ENCODE assay signal across 15 cellular contexts in the genomic region with DNA sequence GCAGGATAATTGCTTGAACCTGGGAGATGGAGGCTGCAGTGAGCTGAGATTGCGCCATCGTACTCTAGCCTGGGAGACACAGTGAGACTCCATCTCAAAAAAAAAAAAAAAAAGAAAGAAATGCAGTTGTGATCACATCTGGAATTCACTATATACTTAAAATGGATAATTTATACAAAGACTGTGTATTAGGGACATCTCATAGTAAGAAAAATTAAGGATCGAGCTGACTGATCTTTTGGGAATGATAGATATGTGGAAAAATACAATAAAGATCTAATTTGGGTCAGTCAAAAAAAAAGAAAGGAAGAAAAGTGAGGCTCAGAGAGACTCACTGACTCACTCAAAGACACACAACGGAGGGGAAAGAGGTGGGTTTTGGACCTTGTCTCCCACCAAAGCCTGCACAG.
DNase-seq lines count a peak whose midpoint lies in the region; ATAC-seq and TF ChIP-seq lines count a peak whose summit lies in the region.
"Had no signal": no experiment of that assay in that cellular context is flagged by ENCODE, and none has a peak within 500 bp of the region (broad histone marks: within the 10 kb centered on the region; RNA-seq: fewer than 3 reads in every experiment).

No MANE protein-coding gene starts in this region.

- no peaks in the 10 kb centered on the region for H3K36me3 ChIP-seq in colonic mucosa
- H3K36me3 ChIP-seq in upper lobe of left lung = peaks cover 0 to 5% (median 3%) of the 10 kb centered on the region in 4 donors

- no peaks in the 10 kb centered on the region for H3K36me3 Mint-ChIP-seq in mesothelial cell of epicardium

- DNase-seq in Right ventricle myocardium inferior (ENCODE audit: missing footprints) (peak; percentile 2), left ventricle myocardium superior (no peak), colonic mucosa (no peak), mesothelial cell of epicardium (ENCODE audit: low spot score in 2 of 2, unreplicated experiment in 2 of 2) (no peak), upper lobe of left lung (no peak), NAMALWA (ENCODE audit: low spot score) (no peak), T-helper 1 cell (no peak), NCI-H2227 (lab: John Stamatoyannopoulos, UW; ENCODE audit: unreplicated experiment) (no peak)
- DNase-seq: 8988T, amygdala, endodermal cell, H7, NCI-H1105, NCI-H526 had no signal

- H3K27ac Mint-ChIP-seq in mesothelial cell of epicardium = peak overlapping the region; percentile 22
- H3K27ac Mint-ChIP-seq: endodermal cell had no signal

- H3K4me1 Mint-ChIP-seq in mesothelial cell of epicardium = peaks cover 23% of the 10 kb centered on the region

- ATAC-seq in Right ventricle myocardium inferior (no peak), left ventricle myocardium superior (no peak), upper lobe of left lung (ENCODE audit: low FRiP score in 2 of 2) (no peak)
- ATAC-seq: GM12878 had no signal

- H3K27me3 Mint-ChIP-seq in mesothelial cell of epicardium (ENCODE audit: low read depth) = no peaks in the 10 kb centered on the region

- H3K9me3 ChIP-seq in colonic mucosa (no peaks in the 10 kb centered on the region), upper lobe of left lung (no peaks in the 10 kb centered on the region)

- no peak overlapping the region for H3K4me3 Mint-ChIP-seq in mesothelial cell of epicardium
- H3K4me3 Mint-ChIP-seq: endodermal cell had no signal

- no peak for TF ChIP-seq POLR2A in upper lobe of left lung (IDR thresholded peaks at IDR 0.05)

- H3K4me1 ChIP-seq in colonic mucosa = peaks cover 5% of the 10 kb centered on the region
- H3K4me1 ChIP-seq in upper lobe of left lung = peaks cover 82 to 87% (median 85%) of the 10 kb centered on the region in 4 donors

- H3K9me3 Mint-ChIP-seq in mesothelial cell of epicardium = no peaks in the 10 kb centered on the region
- H3K9me3 Mint-ChIP-seq: endodermal cell had no signal

- TF ChIP-seq CTCF in colonic mucosa (IDR thresholded peaks at IDR 0.05) = no peak
- TF ChIP-seq CTCF in mesothelial cell of epicardium (IDR thresholded peaks at IDR 0.05; ENCODE audit: unreplicated experiment) = no peak
- no peak for TF ChIP-seq CTCF in upper lobe of left lung (IDR thresholded peaks at IDR 0.05)

- no peak for TF ChIP-seq EP300 in upper lobe of left lung (IDR thresholded peaks at IDR 0.05)

- H3K27me3 ChIP-seq in colonic mucosa = no peaks in the 10 kb centered on the region
- no peaks in the 10 kb centered on the region for H3K27me3 ChIP-seq in upper lobe of left lung

- no peak overlapping the region for H3K9ac ChIP-seq in colonic mucosa (ENCODE audit: low read depth in 2 of 2, low read length in 2 of 2)

- H3K4me3 ChIP-seq in colonic mucosa = no peak overlapping the region
- no peak overlapping the region for H3K4me3 ChIP-seq in upper lobe of left lung
- H3K4me3 ChIP-seq: GM12878 had no signal

- peak overlapping the region; percentile 40 for H3K27ac ChIP-seq in colonic mucosa
- H3K27ac ChIP-seq in upper lobe of left lung = peak overlapping the region; percentile 85 to 90 (median 88)

- intact Hi-C loops in Right ventricle myocardium inferior (cut with DNase I) (no loop called here), left ventricle myocardium superior (cut with micrococcal nuclease) (loop anchor here (10.0 kb wide), 1 partner anchor 46 kb away; no protein-coding TSS in a partner anchor), colonic mucosa (cut with DNase I) (no loop called here)

- WGBS in upper lobe of left lung, 2 donors = 80 to 83% methylated on average over 4 of the region's 4 CpGs
